ENCODE assay signal across 11 cellular contexts in the genomic region with DNA sequence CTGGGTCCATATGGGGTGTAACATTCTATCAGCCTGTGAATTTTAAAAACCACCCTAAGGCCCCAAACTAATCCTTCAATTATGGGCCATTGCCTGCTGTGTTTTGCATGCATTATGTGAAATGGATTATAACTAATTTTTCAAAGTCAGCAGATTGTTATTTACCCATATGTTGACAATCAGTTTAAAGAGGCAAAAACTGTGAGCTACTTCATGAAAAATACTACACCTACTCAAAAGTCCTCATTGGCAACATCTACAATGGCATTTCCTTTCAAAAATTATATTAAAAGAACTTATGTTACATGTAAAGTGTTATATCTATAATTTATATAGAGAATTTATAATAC. TPM values are rescaled to one million over a fixed set of nuclear protein-coding genes. Genes with fewer than 3 reads are reported as not detected.
A peak's percentile ranks its signal among the peaks of the same experiment; 100 is the strongest.
DNase-seq lines count a peak whose midpoint lies in the region; ATAC-seq, FAIRE-seq and TF ChIP-seq lines count a peak whose summit lies in the region.
"Had no signal": no experiment of that assay in that cellular context is flagged by ENCODE, and none has a peak within 500 bp of the region (broad histone marks: within the 10 kb centered on the region; RNA-seq: fewer than 3 reads in every experiment).

No MANE protein-coding gene starts in this region.

- H3K4me3 ChIP-seq in GM12878 = no peak overlapping the region
- no peak overlapping the region for H3K4me3 ChIP-seq in thymus (ENCODE audit: low read length)

- FAIRE-seq in GM12878 (lab: Jason Lieb, UNC) = no peak
- FAIRE-seq: islet of Langerhans, RCC 7860 had no signal

- H2AFZ ChIP-seq in GM12878 (ENCODE audit: control insufficient read depth, low read depth, low read length) = peak overlapping the region; percentile 77; the same call in 1 of the 2 replicates

- H3K36me3 Mint-ChIP-seq in activated naive CD4-positive, alpha-beta T cell treated with anti-CD3 and anti-CD28 coated beads, Interleukin-2, amount 50 U/mL, for 24 hours = peaks cover 2% of the 10 kb centered on the region

- SMC1A ChIA-PET in GM12878 (lab: Charles Lee; ENCODE audit: uncharacterized antibody, unreplicated experiment) = interaction anchor here (0.8 to 4.6 kb wide), 10 partner anchors 8 to 95 kb away, joined by 3 to 22 read pairs (median 4); no protein-coding TSS in a partner anchor

- H3K4me1 Mint-ChIP-seq in activated naive CD4-positive, alpha-beta T cell treated with anti-CD3 and anti-CD28 coated beads, Interleukin-2, amount 50 U/mL, for 24 hours = peaks cover 85% of the 10 kb centered on the region

- H3K27ac Mint-ChIP-seq in activated naive CD4-positive, alpha-beta T cell treated with anti-CD3 and anti-CD28 coated beads, Interleukin-2, amount 50 U/mL, for 24 hours = peak overlapping the region; percentile 87

- H3K27me3 ChIP-seq in GM12878 (replicated peaks in 1 of 2; ENCODE audit: control insufficient read depth in 2 of 2, insufficient read depth in 2 of 2, low read length in 1 of 2) (no peaks in the 10 kb centered on the region), thymus (ENCODE audit: control insufficient read depth, insufficient read depth) (no peaks in the 10 kb centered on the region)

- H3K4me3 Mint-ChIP-seq in activated naive CD4-positive, alpha-beta T cell treated with anti-CD3 and anti-CD28 coated beads, Interleukin-2, amount 50 U/mL, for 24 hours = peak overlapping the region; percentile 72

- H4K20me1 ChIP-seq in GM12878 (ENCODE audit: control insufficient read depth, insufficient read depth) = no peaks in the 10 kb centered on the region

- 0 out of 2 replicates have a peak, but pooled peaks cover 3% of the 10 kb centered on the region for H3K4me1 ChIP-seq in GM12878 (ENCODE audit: control insufficient read depth, insufficient read depth, low read length)
- H3K4me1 ChIP-seq in thymus (ENCODE audit: control insufficient read depth, insufficient read depth, low read length) = no peaks in the 10 kb centered on the region

- intact Hi-C loops in GM12878 (cut with micrococcal nuclease; ENCODE audit: unreplicated experiment) = no loop called here

- POLR2A ChIA-PET in GM12878 (lab: Charles Lee) = interaction anchor here (0.6 to 0.7 kb wide), 3 partner anchors 11 to 60 kb away, joined by 3 to 4 read pairs (median 3); no protein-coding TSS in a partner anchor

- DNase-seq in activated naive CD4-positive, alpha-beta T cell (lab: John Stamatoyannopoulos, UW) = no peak
- DNase-seq in NCI-H1048 (lab: John Stamatoyannopoulos, UW) (peak; percentile 48), GM12878 (ENCODE audit: low read depth, low spot score) (no peak), NCI-H1105 treated with DMSO at 0.1 percent for 48 hours (lab: John Stamatoyannopoulos, UW) (no peak)
- DNase-seq: NCI-H2171 had no signal

- TF ChIP-seq RAD21 in GM12878 (IDR thresholded peaks at IDR 0.05; ENCODE audit: insufficient read depth, low read depth, low read length) = no peak

- H3K27me3 Mint-ChIP-seq in activated naive CD4-positive, alpha-beta T cell treated with anti-CD3 and anti-CD28 coated beads, Interleukin-2, amount 50 U/mL, for 24 hours = no peaks in the 10 kb centered on the region

- CTCF ChIA-PET in GM12878 (lab: Yijun Ruan, JAX) = interaction anchor here (0.6 to 1.4 kb wide), 3 partner anchors 32 to 40 kb away, joined by 3 to 4 read pairs (median 3); no protein-coding TSS in a partner anchor

- H3K79me2 ChIP-seq in GM12878 (ENCODE audit: control insufficient read depth, insufficient read depth, low read length) = no peaks in the 10 kb centered on the region

- ATAC-seq in GM12878 = no peak
- ATAC-seq in GM19035 (IDR thresholded peaks at IDR 0.05; ENCODE audit: unreplicated experiment) = no peak
- ATAC-seq in GM21786 (IDR thresholded peaks at IDR 0.05; ENCODE audit: unreplicated experiment) = no peak

- no peaks in the 10 kb centered on the region for H3K36me3 ChIP-seq in GM12878 (ENCODE audit: control insufficient read depth in 2 of 2, insufficient read depth in 2 of 2, low read length in 1 of 2)
- H3K36me3 ChIP-seq in thymus (ENCODE audit: control insufficient read depth, insufficient read depth) = no peaks in the 10 kb centered on the region

- H3K9me3 Mint-ChIP-seq in activated naive CD4-positive, alpha-beta T cell treated with anti-CD3 and anti-CD28 coated beads, Interleukin-2, amount 50 U/mL, for 24 hours = no peaks in the 10 kb centered on the region

- H3K4me2 ChIP-seq in GM12878 (ENCODE audit: control insufficient read depth, insufficient read depth) = peak overlapping the region; percentile 52

- in situ Hi-C loops in GM12878 (cut with MboI) = no loop called here

- RAD21 ChIA-PET in GM12878 (lab: Charles Lee; ENCODE audit: unreplicated experiment) = interaction anchor here (0.9 to 2.6 kb wide), 3 partner anchors 11 to 49 kb away, joined by 3 to 11 read pairs (median 3); partner anchors contain the start of gene KIF2A

- no peak for TF ChIP-seq POLR2A in GM12878 (IDR thresholded peaks at IDR 0.05; ENCODE audit: low read depth, low read length)

- no peak overlapping the region for H3K9ac ChIP-seq in GM12878 (ENCODE audit: control insufficient read depth, insufficient read depth, low read length)

- no peak for TF ChIP-seq EP300 in GM12878 (IDR thresholded peaks at IDR 0.05; ENCODE audit: borderline replicate concordance in 1 of 2, control insufficient read depth in 1 of 2, low read depth in 2 of 2, low read length in 2 of 2)

- peak overlapping the region; percentile 56; the same call in 1 of the 2 replicates for H3K27ac ChIP-seq in GM12878 (ENCODE audit: control insufficient read depth, insufficient read depth)
- peak overlapping the region; percentile 93 for H3K27ac ChIP-seq in thymus (ENCODE audit: low read depth)

- TF ChIP-seq CTCF in GM12878 (IDR thresholded peaks at IDR 0.05 in 2 of 3, conservative IDR thresholded peaks at IDR 0.05 in 1 of 3; ENCODE audit: control insufficient read depth in 2 of 3, extremely low read depth in 1 of 3, insufficient read depth in 1 of 3, low read depth in 3 of 3, low read length in 3 of 3) = no peak

- BruUV-seq in GM12878 (replicated peaks; lab: Mats Ljungman, UMichigan) = no TSS peak

- H3K9me3 ChIP-seq in GM12878 (replicated peaks; ENCODE audit: control insufficient read depth, insufficient read depth, low read length) (no peaks in the 10 kb centered on the region), thymus (ENCODE audit: control insufficient read depth) (no peaks in the 10 kb centered on the region)

TF ChIP-seq in GM12878, 131 proteins besides CTCF, POLR2A, EP300 and RAD21 (continues in another document):
- no peak for TF ChIP-seq ASH2L (IDR thresholded peaks at IDR 0.05; ENCODE audit: borderline replicate concordance, low read depth)
- TF ChIP-seq RELB (IDR thresholded peaks at IDR 0.05; ENCODE audit: low read depth) = 0 out of 2 replicates have a peak, but pooled peaks have one; percentile 71
- TF ChIP-seq YBX1 (IDR thresholded peaks at IDR 0.05) = no peak
- TF ChIP-seq, protein P1, sequence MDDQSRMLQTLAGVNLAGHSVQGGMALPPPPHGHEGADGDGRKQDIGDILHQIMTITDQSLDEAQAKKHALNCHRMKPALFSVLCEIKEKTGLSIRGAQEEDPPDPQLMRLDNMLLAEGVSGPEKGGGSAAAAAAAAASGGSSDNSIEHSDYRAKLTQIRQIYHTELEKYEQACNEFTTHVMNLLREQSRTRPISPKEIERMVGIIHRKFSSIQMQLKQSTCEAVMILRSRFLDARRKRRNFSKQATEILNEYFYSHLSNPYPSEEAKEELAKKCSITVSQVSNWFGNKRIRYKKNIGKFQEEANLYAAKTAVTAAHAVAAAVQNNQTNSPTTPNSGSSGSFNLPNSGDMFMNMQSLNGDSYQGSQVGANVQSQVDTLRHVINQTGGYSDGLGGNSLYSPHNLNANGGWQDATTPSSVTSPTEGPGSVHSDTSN (IDR thresholded peaks at IDR 0.05; ENCODE audit: insufficient replicate concordance, low read depth, low read length) = no peak
- TF ChIP-seq DPF2 (IDR thresholded peaks at IDR 0.05) = no peak
- 0 out of 2 replicates have a peak, but pooled peaks have one; percentile 6 for TF ChIP-seq FOXM1 (IDR thresholded peaks at IDR 0.05; ENCODE audit: low read depth, low read length)
- no peak for TF ChIP-seq ZNF207 (IDR thresholded peaks at IDR 0.05; ENCODE audit: borderline replicate concordance)
- no peak for TF ChIP-seq BCL11A (IDR thresholded peaks at IDR 0.05; ENCODE audit: low read depth, low read length)
- TF ChIP-seq POU2F2 (IDR thresholded peaks at IDR 0.05; ENCODE audit: borderline replicate concordance, low read depth, low read length) = no peak

RNA-seq across cellular contexts. Expression of gene KIF2A, which starts 49.0 kb away (rescaled TPM):
- total RNA-seq in GM12878 (2013; cell fraction: nucleolus; rRNA removed) = 118 and 141 TPM in 2 replicates
- total RNA-seq in GM12878 (2014; rRNA removed) (55.2 and 69.2 TPM in 2 replicates), GM12878 (2014; rRNA removed; fragmentation: Illumina TruSeq; extraction: Trizol) (97.3 and 97.9 TPM in 2 replicates), GM12878 (2021) (81.0 and 82.1 TPM in 2 replicates)
- 31.2 TPM for polyA plus RNA-seq in GM12878 (2011; ENCODE audit: low read depth)
- polyA plus RNA-seq in GM12878 (2011; rRNA removed) (78.1 and 121 TPM in 2 replicates), GM12878 (2014; fragmentation: Illumina TruSeq; extraction: Trizol) (124 and 140 TPM in 2 replicates), GM12878 (2014; fragmentation: Nextera tagmentation; extraction: Ambion mirVana) (10 to 100 TPM; 35.9 to 36.9 TPM), GM12878 (2014; rRNA removed) (44.2 and 54.3 TPM in 2 replicates), GM12878 (2016; fragmentation: Nextera tagmentation; extraction: Ambion mirVana) (100 to 1,000 TPM in 1 of 2 experiments, 10 to 100 TPM in 1; 93.1 to 106 TPM), thymus (14.7 TPM)
- 33.0 and 42.8 TPM in 2 replicates for polyA plus RNA-seq in GM12878 (2011; cell fraction: cytosol; rRNA removed)
- polyA plus RNA-seq in GM12878 (2011; cell fraction: nucleus; rRNA removed) = 44.1 and 58.5 TPM in 2 replicates
- 37.7 and 55.1 TPM in 2 replicates for polyA plus RNA-seq in GM12878 (2012)
- polyA minus RNA-seq in GM12878 (2011; rRNA and poly(A)+ RNA removed) = 73.4 and 117 TPM in 2 replicates
- 51.3 and 63.9 TPM in 2 replicates for polyA minus RNA-seq in GM12878 (2011; cell fraction: cytosol; rRNA and poly(A)+ RNA removed)
- polyA minus RNA-seq in GM12878 (2011; cell fraction: nucleus; rRNA and poly(A)+ RNA removed) = 35.1 and 43.3 TPM in 2 replicates
